Comparison of ENCODE assay signal across 12 cellular contexts in genomic region chr9:98085955-98086354, GRCh38. TPM values are rescaled to one million over a fixed set of nuclear protein-coding genes. Genes with fewer than 3 reads are reported as not detected.
A peak's percentile ranks its signal among the peaks of the same experiment; 100 is the strongest.
DNase-seq lines count a peak whose midpoint lies in the region; FAIRE-seq and TF ChIP-seq lines count a peak whose summit lies in the region.
"Had no signal": no experiment of that assay in that cellular context is flagged by ENCODE, and none has a peak within 500 bp of the region (broad histone marks: within the 10 kb centered on the region; RNA-seq: fewer than 3 reads in every experiment).

No MANE protein-coding gene starts in this region.

- peaks cover 62% of the 10 kb centered on the region for H3K36me3 ChIP-seq in OCI-LY7 (ENCODE audit: insufficient read depth, low read length)

- H3K4me3 Mint-ChIP-seq in CD14-positive monocyte (no peak overlapping the region), immature natural killer cell (peak overlapping the region in 1 of 5 donors; percentile 64)

- H3K36me3 Mint-ChIP-seq in CD14-positive monocyte (peaks cover 81 to 88% of the 10 kb centered on the region in 2 donors), immature natural killer cell (peaks cover 11 to 27% (median 14%) of the 10 kb centered on the region in 3 donors)

- in situ Hi-C loops in GM13976 (cut with MboI; ENCODE audit: low sequenced_read_pairs, unreplicated experiment) = no loop called here

- CTCF ChIA-PET in OCI-LY7 (lab: Charles Lee; ENCODE audit: unreplicated experiment) = interaction anchor here (0.5 kb wide), 1 partner anchor 1479 kb away, joined by 4 read pairs; no protein-coding TSS in a partner anchor

- H3K9me3 Mint-ChIP-seq in CD14-positive monocyte (peaks cover 0 to 3% (median 0%) of the 10 kb centered on the region in 7 donors), immature natural killer cell (no peaks in the 10 kb centered on the region)

- H3K27me3 Mint-ChIP-seq in CD14-positive monocyte (ENCODE audit: low read depth in 3 of 3) (peaks cover 0 to 4% (median 0%) of the 10 kb centered on the region in 3 donors), immature natural killer cell (ENCODE audit: low read depth in 3 of 3) (peaks cover 0 to 4% (median 0%) of the 10 kb centered on the region in 3 donors)

- FAIRE-seq in RCC 7860 (lab: Jason Lieb, UNC) = no peak

- H3K9me3 ChIP-seq in OCI-LY7 (ENCODE audit: low read length) = no peaks in the 10 kb centered on the region

- H3K9me2 ChIP-seq in OCI-LY7 (ENCODE audit: insufficient read depth, low read length) = no peaks in the 10 kb centered on the region

- intact Hi-C loops in CD14-positive monocyte (cut with micrococcal nuclease) (no loop called here), OCI-LY7 (cut with micrococcal nuclease; ENCODE audit: unreplicated experiment) (no loop called here)

- POLR2A ChIA-PET in OCI-LY7 (lab: Charles Lee) = interaction anchor here (0.7 to 1.4 kb wide), 2 partner anchors 16 kb away, joined by 3 read pairs; no protein-coding TSS in a partner anchor

- no peak overlapping the region for H2AFZ ChIP-seq in OCI-LY7 (ENCODE audit: low read length)

- no peak overlapping the region for H3K4me3 ChIP-seq in OCI-LY7 (ENCODE audit: low read depth, low read length, poor library complexity, severe bottlenecking)

- H3K4me1 Mint-ChIP-seq in CD14-positive monocyte (peaks cover 25% of the 10 kb centered on the region), immature natural killer cell (peaks cover 28 to 46% of the 10 kb centered on the region in 2 donors)

- no peaks in the 10 kb centered on the region for H4K20me1 ChIP-seq in OCI-LY7 (ENCODE audit: insufficient read depth, low read length)

- no peaks in the 10 kb centered on the region for H3K4me1 ChIP-seq in OCI-LY7 (ENCODE audit: insufficient read depth, low read length, poor library complexity, severe bottlenecking)

- H3K4me2 ChIP-seq in OCI-LY7 (ENCODE audit: low read length) = peak overlapping the region; percentile 11; the same call in 1 of the 2 replicates

- H3K27ac ChIP-seq in OCI-LY7 (ENCODE audit: low read depth, low read length, poor library complexity, severe bottlenecking) = no peak overlapping the region

- DNase-seq in CD14-positive monocyte (ENCODE audit: low spot score) (no peak), DMS79 (lab: John Stamatoyannopoulos, UW) (peak; percentile 40), OCI-LY7 (ENCODE audit: low spot score) (no peak), immature natural killer cell (no peak), RCC 7860 (ENCODE audit: low spot score) (no peak), HT-29 (ENCODE audit: low spot score) (no peak), GM13976 (ENCODE audit: low spot score) (no peak), MV-4-11 (lab: John Stamatoyannopoulos, UW) (no peak)
- DNase-seq: kidney glomerular epithelial cell; NCI-H2081 treated with DMSO at 0.1 percent for 48 hours; SHP77 treated with DMSO at 0.1 percent for 48 hours; stimulated activated CD4-positive, alpha-beta T cell treated with anti-CD3 and anti-CD28 coated beads, Interleukin-12 subunit alpha, Interleukin-12 subunit beta, amount 100 ng/mL, for 4 hours had no signal

- TF ChIP-seq CTCF in CD14-positive monocyte (IDR thresholded peaks at IDR 0.05) = no peak
- TF ChIP-seq CTCF in OCI-LY7 (conservative IDR thresholded peaks at IDR 0.05; ENCODE audit: low read length) = no peak
- no peak for TF ChIP-seq CTCF in GM13976 (IDR thresholded peaks at IDR 0.05; ENCODE audit: borderline replicate concordance, control extremely low read depth, extremely low read depth, insufficient read depth, missing control alignments)

- H3K79me2 ChIP-seq in OCI-LY7 (ENCODE audit: insufficient read depth, low read depth, low read length) = no peaks in the 10 kb centered on the region

- no TSS peak for BruUV-seq in OCI-LY7 (replicated peaks; lab: Mats Ljungman, UMichigan)

- peak overlapping the region in 6 of 7 donors; percentile 23 to 82 (median 43) for H3K27ac Mint-ChIP-seq in CD14-positive monocyte
- H3K27ac Mint-ChIP-seq in immature natural killer cell = peak overlapping the region in 5 of 6 donors; percentile 21 to 91 (median 79)

RNA-seq across cellular contexts. Expression of gene NANS, which starts 29.4 kb away (rescaled TPM):
- polyA plus RNA-seq in CD14-positive monocyte (100 to 1,000 TPM in 1 of 2 donors, 10 to 100 TPM in 1; 95.9 to 109 TPM), immature natural killer cell (10 to 100 TPM; 21.5 to 41.8 (median 34.1) TPM)
- total RNA-seq in OCI-LY7 (2014; rRNA removed; shearing (Covaris generic)) = 63.7 and 70.6 TPM in 2 replicates
- 50.4 and 56.9 TPM in 2 replicates for total RNA-seq in OCI-LY7 (2022)
- 122 and 125 TPM in 2 replicates for total RNA-seq in HT-29 (2014; rRNA removed; shearing (Covaris generic))

RNA-seq across cellular contexts. Expression of gene TRIM14, which starts 33.1 kb away (rescaled TPM):
- 10 to 100 TPM; 23.0 to 28.5 TPM for polyA plus RNA-seq in CD14-positive monocyte
- total RNA-seq in OCI-LY7 (2014; rRNA removed; shearing (Covaris generic)) = 18.4 and 21.4 TPM in 2 replicates
- 26.0 and 31.2 TPM in 2 replicates for total RNA-seq in OCI-LY7 (2022)
- polyA plus RNA-seq in immature natural killer cell = 10 to 100 TPM; 34.8 to 95.0 (median 35.9) TPM
- total RNA-seq in HT-29 (2014; rRNA removed; shearing (Covaris generic)) = 31.2 and 34.2 TPM in 2 replicates
